8 cellular contexts compared by ENCODE assay signal in genomic region chr4:132227349-132228165, GRCh38.
A peak's percentile ranks its signal among the peaks of the same experiment; 100 is the strongest.
DNase-seq lines count a peak whose midpoint lies in the region; ATAC-seq and TF ChIP-seq lines count a peak whose summit lies in the region.

No MANE protein-coding gene starts in this region.

- no peak overlapping the region for H3K27ac ChIP-seq in coronary artery

- DNase-seq in activated T-cell treated with anti-CD3 and anti-CD28 coated beads, Interleukin-2, amount 50 U/mL, for 72 hours, result peak; percentile 0 to 3
- DNase-seq in activated T-cell treated with anti-CD3 and anti-CD28 coated beads, Interleukin-2, amount 50 U/mL, for 1 hour, result no peak
- peak; percentile 3 for DNase-seq in NCI-H226
- DNase-seq in coronary artery (ENCODE audit: low spot score), result no peak
- DNase-seq in stimulated activated CD8-positive, alpha-beta memory T cell treated with anti-CD3 and anti-CD28 coated beads, Interleukin-4, amount 100 ng/mL, for 48 hours, result peak; percentile 28
- no peak for DNase-seq in activated naive CD4-positive, alpha-beta T cell treated with anti-CD3 and anti-CD28 coated beads, Interleukin-2, amount 10 ng/mL, durations not matched to agents 7 days and 5 days

- H3K27me3 Mint-ChIP-seq in activated T-cell treated with anti-CD3 and anti-CD28 coated beads, Interleukin-2, amount 50 U/mL, for 72 hours (ENCODE audit: low read depth), result no peaks in the 10 kb centered on the region
- no peaks in the 10 kb centered on the region for H3K27me3 Mint-ChIP-seq in activated naive CD4-positive, alpha-beta T cell treated with anti-CD3 and anti-CD28 coated beads, Interleukin-2, amount 10 ng/mL, durations not matched to agents 7 days and 5 days

- no peak overlapping the region for H3K4me3 Mint-ChIP-seq in activated T-cell treated with anti-CD3 and anti-CD28 coated beads, Interleukin-2, amount 50 U/mL, for 72 hours
- H3K4me3 Mint-ChIP-seq in activated naive CD4-positive, alpha-beta T cell treated with anti-CD3 and anti-CD28 coated beads, Interleukin-2, amount 10 ng/mL, durations not matched to agents 7 days and 5 days, result no peak overlapping the region

- no peaks in the 10 kb centered on the region for H3K4me1 Mint-ChIP-seq in activated T-cell treated with anti-CD3 and anti-CD28 coated beads, Interleukin-2, amount 50 U/mL, for 72 hours (ENCODE audit: low read depth)
- no peaks in the 10 kb centered on the region for H3K4me1 Mint-ChIP-seq in activated naive CD4-positive, alpha-beta T cell treated with anti-CD3 and anti-CD28 coated beads, Interleukin-2, amount 10 ng/mL, durations not matched to agents 7 days and 5 days

- no peak for ATAC-seq in activated T-cell treated with anti-CD3 and anti-CD28 coated beads, Interleukin-2, amount 50 U/mL, for 72 hours (replicated peaks in 1 of 2)
- ATAC-seq in GM21515 (IDR thresholded peaks at IDR 0.05; ENCODE audit: unreplicated experiment), result no peak
- no peak for ATAC-seq in HG03520 (IDR thresholded peaks at IDR 0.05; ENCODE audit: unreplicated experiment)

- peaks cover 0 to 10% of the 10 kb centered on the region in 2 donors for H3K9me3 Mint-ChIP-seq in activated T-cell treated with anti-CD3 and anti-CD28 coated beads, Interleukin-2, amount 50 U/mL, for 72 hours
- H3K9me3 Mint-ChIP-seq in activated naive CD4-positive, alpha-beta T cell treated with anti-CD3 and anti-CD28 coated beads, Interleukin-2, amount 10 ng/mL, durations not matched to agents 7 days and 5 days, result peaks cover 6% of the 10 kb centered on the region

- peak overlapping the region; percentile 37 for H3K4me3 ChIP-seq in coronary artery

- no peak overlapping the region for H3K27ac Mint-ChIP-seq in activated T-cell treated with anti-CD3 and anti-CD28 coated beads, Interleukin-2, amount 50 U/mL, for 72 hours
- H3K27ac Mint-ChIP-seq in activated naive CD4-positive, alpha-beta T cell treated with anti-CD3 and anti-CD28 coated beads, Interleukin-2, amount 10 ng/mL, durations not matched to agents 7 days and 5 days, result no peak overlapping the region

- no peaks in the 10 kb centered on the region for H3K36me3 Mint-ChIP-seq in activated T-cell treated with anti-CD3 and anti-CD28 coated beads, Interleukin-2, amount 50 U/mL, for 72 hours (ENCODE audit: insufficient read depth in 2 of 2)
- H3K36me3 Mint-ChIP-seq in activated naive CD4-positive, alpha-beta T cell treated with anti-CD3 and anti-CD28 coated beads, Interleukin-2, amount 10 ng/mL, durations not matched to agents 7 days and 5 days, result no peaks in the 10 kb centered on the region

- CTCF ChIA-PET in activated naive CD4-positive, alpha-beta T cell treated with anti-CD3 and anti-CD28 coated beads, Interleukin-2, amount 10 ng/mL, durations not matched to agents 7 days and 5 days (lab: Charles Lee), result no interaction called here

- TF ChIP-seq CTCF in coronary artery (IDR thresholded peaks at IDR 0.05), result no peak

Comparison
In these comparisons a context has a peak if more than half of its experiments do, and no peak if none do; other contexts are left out.
1. DNase-seq: peak in activated T-cell treated with anti-CD3 and anti-CD28 coated beads, Interleukin-2, amount 50 U/mL, for 72 hours (2 of 2), NCI-H226 (single experiment) and stimulated activated CD8-positive, alpha-beta memory T cell treated with anti-CD3 and anti-CD28 coated beads, Interleukin-4, amount 100 ng/mL, for 48 hours (single experiment); none in activated T-cell treated with anti-CD3 and anti-CD28 coated beads, Interleukin-2, amount 50 U/mL, for 1 hour (single experiment), coronary artery (single experiment) and activated naive CD4-positive, alpha-beta T cell treated with anti-CD3 and anti-CD28 coated beads, Interleukin-2, amount 10 ng/mL, durations not matched to agents 7 days and 5 days (single experiment).